In the genomic region with DNA sequence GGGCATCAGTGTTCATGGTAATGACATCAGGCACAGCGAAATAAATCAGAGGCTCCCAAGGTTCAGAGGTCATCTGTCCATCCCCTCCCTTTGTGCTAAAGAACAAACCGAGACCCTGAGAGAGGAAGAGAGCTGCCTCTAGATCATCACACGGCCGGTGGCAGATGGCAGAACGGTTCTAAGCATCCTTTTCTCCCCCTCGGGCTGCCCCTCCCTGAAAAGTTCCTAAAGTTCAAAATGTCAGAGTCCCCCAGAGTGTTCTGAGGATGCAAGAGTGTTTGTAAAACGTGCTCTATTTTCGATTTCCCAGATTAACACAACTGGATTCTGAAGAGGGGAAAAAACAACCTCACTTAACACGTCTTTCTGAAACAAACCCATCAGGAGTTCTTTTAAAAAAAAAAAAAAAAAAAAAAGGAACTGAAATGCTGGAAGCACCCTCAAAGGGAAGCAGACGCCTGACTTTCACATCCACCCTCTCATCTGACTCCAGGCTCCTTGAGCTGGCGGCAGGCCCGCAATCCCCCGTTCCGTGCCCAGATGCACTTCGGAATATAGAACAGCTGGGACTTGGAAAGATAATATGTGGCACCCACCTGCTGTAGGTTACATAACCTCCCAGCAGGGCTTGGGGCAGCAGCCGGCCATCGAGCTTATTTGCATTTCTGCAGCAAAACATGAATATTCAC, we compare ENCODE assay signal across 8 cellular contexts.
DNase-seq lines count a peak whose midpoint lies in the region; ATAC-seq and TF ChIP-seq lines count a peak whose summit lies in the region.

No MANE protein-coding gene starts in this region.

- H3K9me3 ChIP-seq in PC-3 (ENCODE audit: low read length) (no peaks in the 10 kb centered on the region), neutrophil (no peaks in the 10 kb centered on the region)

- H3K4me1 Mint-ChIP-seq in activated CD4-positive, alpha-beta T cell treated with anti-CD3 and anti-CD28 coated beads, Interleukin-2, amount 10 ng/mL, durations not matched to agents 24 days and 14 days = peaks cover 22% of the 10 kb centered on the region

- no peak for DNase-seq in activated CD4-positive, alpha-beta T cell treated with anti-CD3 and anti-CD28 coated beads, Interleukin-2, amount 10 ng/mL, durations not matched to agents 24 days and 14 days
- DNase-seq in activated CD4-positive, alpha-beta T cell treated with anti-CD3 and anti-CD28 coated beads, Interleukin-2, amount 50 U/mL, for 4 hours = no peak
- DNase-seq in PC-3 (no peak), fibroblast of the aortic adventitia (ENCODE audit: low read depth) (peak; percentile 10), epidermal melanocyte (ENCODE audit: insufficient read length, low spot score) (no peak), GDM1 (lab: John Stamatoyannopoulos, UW) (no peak)

- H3F3A ChIP-seq in PC-3 (ENCODE audit: low read length, unreplicated experiment) = no peaks in the 10 kb centered on the region

- peak overlapping the region; percentile 82 for H3K4me2 ChIP-seq in PC-3 (ENCODE audit: low read length)

- TSS peak; percentile 19 for BruUV-seq in PC-3 (replicated peaks; lab: Mats Ljungman, UMichigan)

- peaks cover 2% of the 10 kb centered on the region for H3K27me3 Mint-ChIP-seq in activated CD4-positive, alpha-beta T cell treated with anti-CD3 and anti-CD28 coated beads, Interleukin-2, amount 10 ng/mL, durations not matched to agents 24 days and 14 days

- H3K27ac ChIP-seq in PC-3 (ENCODE audit: low read length) = no peak overlapping the region
- peak overlapping the region; percentile 86 for H3K27ac ChIP-seq in neutrophil

- no peak overlapping the region for H3K27ac Mint-ChIP-seq in activated CD4-positive, alpha-beta T cell treated with anti-CD3 and anti-CD28 coated beads, Interleukin-2, amount 10 ng/mL, durations not matched to agents 24 days and 14 days

- peak overlapping the region; percentile 58; the same call in 1 of the 2 replicates for H3K4me3 ChIP-seq in PC-3 (ENCODE audit: low read length)
- H3K4me3 ChIP-seq in fibroblast of the aortic adventitia (ENCODE audit: low read depth, low read length) = no peak overlapping the region
- peak overlapping the region; percentile 80 to 87 for H3K4me3 ChIP-seq in neutrophil (ENCODE audit: low read depth in 1 of 2, low read length in 1 of 2)

- no peak for TF ChIP-seq CTCF in PC-3 (conservative IDR thresholded peaks at IDR 0.05; ENCODE audit: low read depth, low read length)
- no peak for TF ChIP-seq CTCF in fibroblast of the aortic adventitia (IDR thresholded peaks at IDR 0.05; ENCODE audit: insufficient read depth, low read length)
- no peak for TF ChIP-seq CTCF in neutrophil (IDR thresholded peaks at IDR 0.05)

- peaks cover 13% of the 10 kb centered on the region for H3K79me2 ChIP-seq in PC-3 (ENCODE audit: low read length)

- no peaks in the 10 kb centered on the region for H3K36me3 Mint-ChIP-seq in activated CD4-positive, alpha-beta T cell treated with anti-CD3 and anti-CD28 coated beads, Interleukin-2, amount 10 ng/mL, durations not matched to agents 24 days and 14 days (ENCODE audit: low read depth)

- H4K20me1 ChIP-seq in PC-3 (ENCODE audit: low read length) = no peaks in the 10 kb centered on the region

- H2AFZ ChIP-seq in PC-3 (ENCODE audit: low read length) = peak overlapping the region; percentile 6; the same call in 1 of the 2 replicates

- H3K4me3 Mint-ChIP-seq in activated CD4-positive, alpha-beta T cell treated with anti-CD3 and anti-CD28 coated beads, Interleukin-2, amount 10 ng/mL, durations not matched to agents 24 days and 14 days = peak overlapping the region; percentile 17

- H3K9ac ChIP-seq in PC-3 (ENCODE audit: low read length) = no peak overlapping the region

- ATAC-seq in PC-3 (no peak), esophagus mucosa (no peak)

- H3K4me1 ChIP-seq in PC-3 (ENCODE audit: insufficient read depth, low read length) (peaks cover 18% of the 10 kb centered on the region), neutrophil (ENCODE audit: control insufficient read depth in 1 of 2, insufficient read depth in 1 of 2, low read depth in 1 of 2, low read length in 1 of 2) (peaks cover 62 to 63% of the 10 kb centered on the region in 2 experiments)

- H3K36me3 ChIP-seq in PC-3 (ENCODE audit: low read depth, low read length) (no peaks in the 10 kb centered on the region), neutrophil (peaks cover 22% of the 10 kb centered on the region)

- no peaks in the 10 kb centered on the region for H3K9me2 ChIP-seq in PC-3 (replicated peaks; ENCODE audit: low read length)

- intact Hi-C loops in activated CD4-positive, alpha-beta T cell treated with anti-CD3 and anti-CD28 coated beads, Interleukin-2, amount 10 ng/mL, durations not matched to agents 24 days and 14 days (cut with micrococcal nuclease) = no loop called here
- intact Hi-C loops in PC-3 (cut with micrococcal nuclease) = loop anchor here (5.0 kb wide), 3 partner anchors 50 to 185 kb away; partner anchors contain the start of gene LRRC37A3

- CTCF ChIA-PET in PC-3 (lab: Charles Lee) = interaction anchor here (0.6 to 1.4 kb wide), 7 partner anchors 10 to 198 kb away, joined by 3 to 11 read pairs (median 6); partner anchors contain the start of gene LRRC37A3

- no peaks in the 10 kb centered on the region for H3K27me3 ChIP-seq in PC-3 (ENCODE audit: low read length)
- H3K27me3 ChIP-seq in neutrophil = peaks cover 27% of the 10 kb centered on the region

- no peaks in the 10 kb centered on the region for H3K9me3 Mint-ChIP-seq in activated CD4-positive, alpha-beta T cell treated with anti-CD3 and anti-CD28 coated beads, Interleukin-2, amount 10 ng/mL, durations not matched to agents 24 days and 14 days

- POLR2A ChIA-PET in PC-3 (lab: Charles Lee; ENCODE audit: unreplicated experiment) = no interaction called here
